Comparison of ENCODE assay signal across 15 cellular contexts in the genomic region with DNA sequence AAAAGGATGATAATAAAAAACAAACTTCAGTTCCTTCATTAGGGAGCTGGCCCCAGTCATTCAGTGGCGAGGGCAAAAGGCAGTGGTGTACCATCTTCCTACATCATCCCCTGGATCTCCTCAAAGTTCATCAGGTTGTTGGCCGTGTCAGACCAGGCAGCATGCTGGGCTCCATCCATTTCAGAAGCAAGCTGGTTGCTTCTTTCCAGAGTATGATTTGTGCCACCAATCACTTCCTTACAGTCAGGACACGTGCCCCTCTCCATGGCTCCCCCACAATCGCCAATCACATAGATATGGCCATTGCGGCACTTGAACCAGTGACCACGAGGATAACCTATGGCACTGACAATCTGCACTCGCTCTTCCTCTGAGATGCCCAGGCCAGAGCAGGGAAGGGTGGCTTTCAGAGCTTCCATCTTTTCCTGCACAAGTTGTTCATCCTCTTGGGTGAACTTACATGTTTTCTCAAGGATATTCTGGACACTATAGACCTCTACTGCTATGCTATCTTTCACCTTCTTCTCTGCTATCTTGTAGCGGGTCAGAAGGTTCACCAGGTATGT. TPM values are rescaled to one million over a fixed set of nuclear protein-coding genes. Genes with fewer than 3 reads are reported as not detected.
A peak's percentile ranks its signal among the peaks of the same experiment; 100 is the strongest.
DNase-seq lines count a peak whose midpoint lies in the region; ATAC-seq, FAIRE-seq and TF ChIP-seq lines count a peak whose summit lies in the region.
"Had no signal": no experiment of that assay in that cellular context is flagged by ENCODE, and none has a peak within 500 bp of the region (broad histone marks: within the 10 kb centered on the region; RNA-seq: fewer than 3 reads in every experiment).

No MANE protein-coding gene starts in this region.

- H3K9me3 ChIP-seq in naive thymus-derived CD4-positive, alpha-beta T cell (ENCODE audit: control insufficient read depth in 2 of 3, low read length in 3 of 3), result no peaks in the 10 kb centered on the region
- no peaks in the 10 kb centered on the region for H3K9me3 ChIP-seq in small intestine (ENCODE audit: control insufficient read depth, low read depth)
- H3K9me3 ChIP-seq: SJCRH30, thyroid gland had no signal

- H3K27me3 Mint-ChIP-seq in activated CD4-positive, alpha-beta T cell treated with anti-CD3 and anti-CD28 coated beads for 36 hours, result no peaks in the 10 kb centered on the region
- no peaks in the 10 kb centered on the region for H3K27me3 Mint-ChIP-seq in naive thymus-derived CD4-positive, alpha-beta T cell
- no peaks in the 10 kb centered on the region for H3K27me3 Mint-ChIP-seq in activated CD8-positive, alpha-beta memory T cell treated with anti-CD3 and anti-CD28 coated beads, Interleukin-2, amount 10 ng/mL, durations not matched to agents 7 days and 5 days

- 87 to 91% (median 90%) methylated on average over 8 of the region's 8 CpGs for whole genome bisulfite sequencing in small intestine, 3 donors

- peak overlapping the region; percentile 32 for H3K27ac ChIP-seq in angular gyrus (ENCODE audit: low read depth, low read length)
- H3K27ac ChIP-seq in naive thymus-derived CD4-positive, alpha-beta T cell (ENCODE audit: low read depth, low read length), result no peak overlapping the region
- no peak overlapping the region for H3K27ac ChIP-seq in small intestine (ENCODE audit: low read depth in 1 of 2, low read length in 1 of 2)
- H3K27ac ChIP-seq: epithelial cell of prostate, SJCRH30, thyroid gland had no signal

- no peak for DNase-seq in activated CD4-positive, alpha-beta T cell treated with anti-CD3 and anti-CD28 coated beads for 36 hours
- DNase-seq in activated CD4-positive, alpha-beta T cell treated with anti-CD3 and anti-CD28 coated beads for 1 hour, result no peak
- DNase-seq in GM12891 (ENCODE audit: insufficient read length, low spot score), result no peak
- DNase-seq in naive thymus-derived CD4-positive, alpha-beta T cell, result no peak
- no peak for DNase-seq in anterior cingulate cortex (lab: John Stamatoyannopoulos, UW)
- DNase-seq in small intestine, result no peak
- DNase-seq in activated CD8-positive, alpha-beta memory T cell treated with anti-CD3 and anti-CD28 coated beads, Interleukin-2, amount 10 ng/mL, durations not matched to agents 7 days and 5 days, result no peak
- DNase-seq: 8988T, aorta, DMS79 treated with DMSO at 0.1 percent for 48 hours had no signal

- H3K27me3 ChIP-seq in naive thymus-derived CD4-positive, alpha-beta T cell (ENCODE audit: control insufficient read depth in 2 of 2, insufficient read depth in 2 of 2, low read length in 2 of 2), result no peaks in the 10 kb centered on the region
- no peaks in the 10 kb centered on the region for H3K27me3 ChIP-seq in small intestine (ENCODE audit: control insufficient read depth in 2 of 2, insufficient read depth in 2 of 2, low read length in 2 of 2)
- H3K27me3 ChIP-seq: SJCRH30, thyroid gland had no signal

- intact Hi-C loops in activated CD4-positive, alpha-beta T cell treated with anti-CD3 and anti-CD28 coated beads for 36 hours (cut with DNase I, micrococcal nuclease), result no loop called here
- intact Hi-C loops in naive thymus-derived CD4-positive, alpha-beta T cell (cut with micrococcal nuclease), result no loop called here

- FAIRE-seq in GM12891 (lab: Jason Lieb, UNC) (no peak), small intestine (lab: Jason Lieb, UNC) (no peak)
- FAIRE-seq: colon had no signal

- CTCF ChIA-PET in activated CD4-positive, alpha-beta T cell treated with anti-CD3 and anti-CD28 coated beads for 36 hours (lab: Charles Lee), result interaction anchor here (0.6 to 2.8 kb wide), 4 partner anchors 10 to 184 kb away, joined by 3 to 13 read pairs (median 4); no protein-coding TSS in a partner anchor
- CTCF ChIA-PET in naive thymus-derived CD4-positive, alpha-beta T cell (lab: Charles Lee), result interaction anchor here (0.7 to 0.9 kb wide), 3 partner anchors 16 to 337 kb away, joined by 3 to 4 read pairs (median 3); no protein-coding TSS in a partner anchor
- CTCF ChIA-PET in activated CD8-positive, alpha-beta memory T cell treated with anti-CD3 and anti-CD28 coated beads, Interleukin-2, amount 10 ng/mL, durations not matched to agents 7 days and 5 days (lab: Charles Lee), result interaction anchor here (0.8 to 2.6 kb wide), 9 partner anchors 8 to 114 kb away, joined by 3 to 13 read pairs (median 4); no protein-coding TSS in a partner anchor

- 0 out of 2 replicates have a peak, but pooled peaks have one; percentile 32 for TF ChIP-seq POLR2A in GM12891 (IDR thresholded peaks at IDR 0.05; ENCODE audit: low read depth, low read length)

- peaks cover 55% of the 10 kb centered on the region for H3K36me3 Mint-ChIP-seq in activated CD4-positive, alpha-beta T cell treated with anti-CD3 and anti-CD28 coated beads for 36 hours (ENCODE audit: low read depth)
- peaks cover 9 to 44% (median 25%) of the 10 kb centered on the region in 5 donors for H3K36me3 Mint-ChIP-seq in naive thymus-derived CD4-positive, alpha-beta T cell
- H3K36me3 Mint-ChIP-seq in activated CD8-positive, alpha-beta memory T cell treated with anti-CD3 and anti-CD28 coated beads, Interleukin-2, amount 10 ng/mL, durations not matched to agents 7 days and 5 days, result peaks cover 42% of the 10 kb centered on the region

- H3K9me3 Mint-ChIP-seq in activated CD4-positive, alpha-beta T cell treated with anti-CD3 and anti-CD28 coated beads for 36 hours (ENCODE audit: low read depth), result no peaks in the 10 kb centered on the region
- H3K9me3 Mint-ChIP-seq in naive thymus-derived CD4-positive, alpha-beta T cell, result no peaks in the 10 kb centered on the region
- no peaks in the 10 kb centered on the region for H3K9me3 Mint-ChIP-seq in activated CD8-positive, alpha-beta memory T cell treated with anti-CD3 and anti-CD28 coated beads, Interleukin-2, amount 10 ng/mL, durations not matched to agents 7 days and 5 days (ENCODE audit: low read depth)

- peaks cover 0 to 6% of the 10 kb centered on the region in 2 donors for H3K4me1 ChIP-seq in naive thymus-derived CD4-positive, alpha-beta T cell (ENCODE audit: control insufficient read depth in 2 of 2, insufficient read depth in 2 of 2, low read length in 2 of 2)
- no peaks in the 10 kb centered on the region for H3K4me1 ChIP-seq in small intestine (ENCODE audit: control insufficient read depth in 2 of 2, insufficient read depth in 1 of 2, low read depth in 1 of 2, low read length in 1 of 2)
- H3K4me1 ChIP-seq: SJCRH30, thyroid gland had no signal

- H3K4me3 ChIP-seq in naive thymus-derived CD4-positive, alpha-beta T cell (ENCODE audit: low read length), result no peak overlapping the region
- H3K4me3 ChIP-seq in small intestine (ENCODE audit: low read depth in 1 of 2, low read length in 2 of 2), result no peak overlapping the region
- H3K4me3 ChIP-seq: SJCRH30, thyroid gland had no signal

- POLR2A ChIA-PET in activated CD4-positive, alpha-beta T cell treated with anti-CD3 and anti-CD28 coated beads for 36 hours (lab: Charles Lee), result interaction anchor here (1.2 kb wide), 1 partner anchor 29 kb away, joined by 3 read pairs; no protein-coding TSS in a partner anchor
- POLR2A ChIA-PET in naive thymus-derived CD4-positive, alpha-beta T cell (lab: Charles Lee), result interaction anchor here (0.8 kb wide), 1 partner anchor 31 kb away, joined by 3 read pairs; a partner anchor contains a TSS

- ATAC-seq in activated CD4-positive, alpha-beta T cell treated with anti-CD3 and anti-CD28 coated beads for 36 hours, result no peak
- ATAC-seq in naive thymus-derived CD4-positive, alpha-beta T cell, result no peak
- ATAC-seq in activated CD8-positive, alpha-beta memory T cell treated with anti-CD3 and anti-CD28 coated beads, Interleukin-2, amount 10 ng/mL, durations not matched to agents 7 days and 5 days, result no peak

- peak overlapping the region; percentile 27 for H3K27ac Mint-ChIP-seq in activated CD4-positive, alpha-beta T cell treated with anti-CD3 and anti-CD28 coated beads for 36 hours
- H3K27ac Mint-ChIP-seq in naive thymus-derived CD4-positive, alpha-beta T cell, result peak overlapping the region in 6 of 9 donors; percentile 43 to 85 (median 73)
- no peak overlapping the region for H3K27ac Mint-ChIP-seq in activated CD8-positive, alpha-beta memory T cell treated with anti-CD3 and anti-CD28 coated beads, Interleukin-2, amount 10 ng/mL, durations not matched to agents 7 days and 5 days

- H3K4me3 Mint-ChIP-seq in activated CD4-positive, alpha-beta T cell treated with anti-CD3 and anti-CD28 coated beads for 36 hours, result no peak overlapping the region
- no peak overlapping the region for H3K4me3 Mint-ChIP-seq in naive thymus-derived CD4-positive, alpha-beta T cell
- H3K4me3 Mint-ChIP-seq in activated CD8-positive, alpha-beta memory T cell treated with anti-CD3 and anti-CD28 coated beads, Interleukin-2, amount 10 ng/mL, durations not matched to agents 7 days and 5 days, result no peak overlapping the region

- peaks cover 41 to 97% (median 46%) of the 10 kb centered on the region in 3 experiments for H3K36me3 ChIP-seq in naive thymus-derived CD4-positive, alpha-beta T cell (ENCODE audit: control insufficient read depth in 2 of 3, insufficient read depth in 3 of 3, low read length in 3 of 3)
- peaks cover 25 to 37% of the 10 kb centered on the region in 2 donors for H3K36me3 ChIP-seq in small intestine (ENCODE audit: control insufficient read depth in 2 of 2, insufficient read depth in 2 of 2, low read length in 2 of 2)

- H3K4me1 Mint-ChIP-seq in activated CD4-positive, alpha-beta T cell treated with anti-CD3 and anti-CD28 coated beads for 36 hours, result peaks cover 4% of the 10 kb centered on the region
- peaks cover 4 to 13% (median 5%) of the 10 kb centered on the region in 7 donors for H3K4me1 Mint-ChIP-seq in naive thymus-derived CD4-positive, alpha-beta T cell
- peaks cover 2% of the 10 kb centered on the region for H3K4me1 Mint-ChIP-seq in activated CD8-positive, alpha-beta memory T cell treated with anti-CD3 and anti-CD28 coated beads, Interleukin-2, amount 10 ng/mL, durations not matched to agents 7 days and 5 days

RNA-seq across cellular contexts. Expression of a gene that starts 28.0 kb away (rescaled TPM):
- 10 to 100 TPM; 48.5 to 54.0 TPM for total RNA-seq in activated CD4-positive, alpha-beta T cell treated with anti-CD3 and anti-CD28 coated beads for 36 hours
- polyA plus RNA-seq in GM12891 (2012; ENCODE audit: low read depth, missing spikeins), result 35.6 TPM
- 10 to 100 TPM; 43.4 to 94.1 (median 65.7) TPM for total RNA-seq in naive thymus-derived CD4-positive, alpha-beta T cell
- polyA plus RNA-seq in naive thymus-derived CD4-positive, alpha-beta T cell, result 10 to 100 TPM; 35.6 to 67.6 TPM
- polyA plus RNA-seq in small intestine, result 10 to 100 TPM; 32.0 to 36.6 (median 33.2) TPM
- 10 to 100 TPM; 40.5 to 52.7 TPM for total RNA-seq in activated CD8-positive, alpha-beta memory T cell treated with anti-CD3 and anti-CD28 coated beads, Interleukin-2, amount 10 ng/mL, durations not matched to agents 7 days and 5 days

RNA-seq across cellular contexts. Expression of a gene that starts 30.6 kb away (rescaled TPM):
- total RNA-seq in activated CD4-positive, alpha-beta T cell treated with anti-CD3 and anti-CD28 coated beads for 36 hours, result 10 to 100 TPM; 36.4 to 43.8 TPM
- polyA plus RNA-seq in GM12891 (2012; ENCODE audit: low read depth, missing spikeins), result 11.0 TPM
- 10 to 100 TPM; 45.0 to 83.7 (median 62.2) TPM for total RNA-seq in naive thymus-derived CD4-positive, alpha-beta T cell
- polyA plus RNA-seq in naive thymus-derived CD4-positive, alpha-beta T cell, result 10 to 100 TPM; 34.5 to 79.5 TPM
- 10 to 100 TPM in 2 of 3 donors, 1 to 10 TPM in 1; 9.9 to 13.4 (median 11.9) TPM for polyA plus RNA-seq in small intestine
- total RNA-seq in activated CD8-positive, alpha-beta memory T cell treated with anti-CD3 and anti-CD28 coated beads, Interleukin-2, amount 10 ng/mL, durations not matched to agents 7 days and 5 days, result 10 to 100 TPM; 69.2 to 88.6 TPM

RNA-seq across cellular contexts. Expression of a gene that starts 59.1 kb away (rescaled TPM):
- total RNA-seq in activated CD4-positive, alpha-beta T cell treated with anti-CD3 and anti-CD28 coated beads for 36 hours, result 10 to 100 TPM; 72.6 to 83.7 TPM
- polyA plus RNA-seq in GM12891 (2012; ENCODE audit: low read depth, missing spikeins), result 35.3 TPM
- 10 to 100 TPM; 42.8 to 56.3 (median 48.7) TPM for total RNA-seq in naive thymus-derived CD4-positive, alpha-beta T cell
- 10 to 100 TPM; 35.8 to 42.8 TPM for polyA plus RNA-seq in naive thymus-derived CD4-positive, alpha-beta T cell
- polyA plus RNA-seq in small intestine, result 10 to 100 TPM; 47.1 to 66.4 (median 64.3) TPM
- 10 to 100 TPM; 56.2 to 66.8 TPM for total RNA-seq in activated CD8-positive, alpha-beta memory T cell treated with anti-CD3 and anti-CD28 coated beads, Interleukin-2, amount 10 ng/mL, durations not matched to agents 7 days and 5 days
